In genomic region chr12:64081020-64081419, GRCh38 we compare ENCODE assay signal across 17 cellular contexts.
DNase-seq lines count a peak whose midpoint lies in the region; ATAC-seq and TF ChIP-seq lines count a peak whose summit lies in the region.
"Had no signal": no experiment of that assay in that cellular context is flagged by ENCODE, and none has a peak within 500 bp of the region (broad histone marks: within the 10 kb centered on the region; RNA-seq: fewer than 3 reads in every experiment).

No MANE protein-coding gene starts in this region.

- TF ChIP-seq CTCF in H9 (conservative IDR thresholded peaks at IDR 0.05) (no peak), body of pancreas (IDR thresholded peaks at IDR 0.05) (no peak), right atrium auricular region (IDR thresholded peaks at IDR 0.05) (no peak), smooth muscle cell (IDR thresholded peaks at IDR 0.05; ENCODE audit: borderline replicate concordance, insufficient read depth, poor library complexity, severe bottlenecking) (no peak)

- H3T11ph ChIP-seq in H9 (ENCODE audit: low read length): no peak overlapping the region

- no peak overlapping the region for H3K27ac ChIP-seq in H9 (ENCODE audit: insufficient read length, low read depth, low read length)
- H3K27ac ChIP-seq in body of pancreas: peak overlapping the region; percentile 77 to 84 (median 81)
- peak overlapping the region; percentile 26 to 65 for H3K27ac ChIP-seq in right atrium auricular region
- H3K27ac ChIP-seq in smooth muscle cell (ENCODE audit: low read depth): peak overlapping the region; percentile 64
- H3K27ac ChIP-seq: WERI-Rb-1 had no signal

- no peak overlapping the region for H3K23ac ChIP-seq in H9 (ENCODE audit: insufficient read length, low read depth, low read length)

- ATAC-seq in body of pancreas: peak; percentile 10
- ATAC-seq in GM21717 (IDR thresholded peaks at IDR 0.05; ENCODE audit: unreplicated experiment): no peak
- no peak for ATAC-seq in esophagus mucosa
- ATAC-seq in HG03095 (IDR thresholded peaks at IDR 0.05; ENCODE audit: unreplicated experiment): no peak
- ATAC-seq: activated T-helper 17 cell treated with anti-CD3 and anti-CD28 coated beads, Interleukin-2, amount 50 U/mL, for 72 hours; T-cell had no signal

- DNase-seq in H9 (no peak), body of pancreas (no peak), right atrium auricular region (ENCODE audit: low spot score) (no peak), smooth muscle cell (lab: John Stamatoyannopoulos, UW; ENCODE audit: unreplicated experiment) (no peak)
- DNase-seq in activated T-helper 2 cell treated with anti-CD3 and anti-CD28 coated beads, Interferon-gamma antibody, Interleukin-2, Interleukin-4, amounts not matched to agents 10 μg/mL and 5 μg/mL and 100 μg/mL, durations not matched to agents 14 hours and 24 hours and 36 hours (ENCODE audit: low spot score): no peak
- DNase-seq: activated CD8-positive, alpha-beta memory T cell treated with anti-CD3 and anti-CD28 coated beads for 24 hours; adrenal gland; CD8-positive, alpha-beta memory T cell; NCI-H1694; NCI-H446; T-cell; WERI-Rb-1 had no signal

- peaks cover 3 to 12% (median 4%) of the 10 kb centered on the region in 3 experiments; a peak in 6 of 7 replicates for H3K36me3 Mint-ChIP-seq in H9 (ENCODE audit: insufficient read depth in 1 of 3, low read depth in 3 of 3)
- H3K36me3 Mint-ChIP-seq in activated T-helper 2 cell treated with anti-CD3 and anti-CD28 coated beads, Interferon-gamma antibody, Interleukin-2, Interleukin-4, amounts not matched to agents 10 μg/mL and 5 μg/mL and 100 μg/mL, durations not matched to agents 14 hours and 24 hours and 36 hours (ENCODE audit: low read depth): no peaks in the 10 kb centered on the region
- H3K36me3 Mint-ChIP-seq: CD8-positive, alpha-beta memory T cell; T-cell had no signal

- no peak overlapping the region for H2BK12ac ChIP-seq in H9 (ENCODE audit: insufficient read length, low read depth, low read length)

- H3K9ac ChIP-seq in H9 (ENCODE audit: extremely low read depth, insufficient read length, low read length) (no peak overlapping the region), smooth muscle cell (ENCODE audit: low read depth) (no peak overlapping the region)

- H3K23me2 ChIP-seq in H9 (ENCODE audit: insufficient read length, low read depth, low read length, poor library complexity, severe bottlenecking): no peaks in the 10 kb centered on the region

- peak overlapping the region in 2 of 3 experiments; percentile 12 to 34; a peak in 1 of 7 replicates for H3K27ac Mint-ChIP-seq in H9
- H3K27ac Mint-ChIP-seq in activated T-helper 2 cell treated with anti-CD3 and anti-CD28 coated beads, Interferon-gamma antibody, Interleukin-2, Interleukin-4, amounts not matched to agents 10 μg/mL and 5 μg/mL and 100 μg/mL, durations not matched to agents 14 hours and 24 hours and 36 hours: no peak overlapping the region
- H3K27ac Mint-ChIP-seq: activated T-helper 17 cell treated with anti-CD3 and anti-CD28 coated beads, Interleukin-2, amount 50 U/mL, for 72 hours; CD8-positive, alpha-beta memory T cell; T-cell had no signal

- H3K27me3 ChIP-seq in H9 (ENCODE audit: insufficient read depth, low read length) (no peaks in the 10 kb centered on the region), body of pancreas (no peaks in the 10 kb centered on the region), right atrium auricular region (no peaks in the 10 kb centered on the region), smooth muscle cell (ENCODE audit: low read depth) (no peaks in the 10 kb centered on the region)
- H3K27me3 ChIP-seq: adrenal gland, tibial nerve had no signal

- no peak overlapping the region for H3K14ac ChIP-seq in H9 (ENCODE audit: insufficient read depth, low read length)

- H3K4ac ChIP-seq in H9 (ENCODE audit: low read depth, low read length): no peak overlapping the region

- no peak overlapping the region for H3K4me3 Mint-ChIP-seq in H9
- H3K4me3 Mint-ChIP-seq in activated T-helper 2 cell treated with anti-CD3 and anti-CD28 coated beads, Interferon-gamma antibody, Interleukin-2, Interleukin-4, amounts not matched to agents 10 μg/mL and 5 μg/mL and 100 μg/mL, durations not matched to agents 14 hours and 24 hours and 36 hours (ENCODE audit: low read depth): no peak overlapping the region
- H3K4me3 Mint-ChIP-seq: activated T-helper 17 cell treated with anti-CD3 and anti-CD28 coated beads, Interleukin-2, amount 50 U/mL, for 72 hours; CD8-positive, alpha-beta memory T cell; T-cell had no signal

- no peak overlapping the region for H2BK20ac ChIP-seq in H9 (ENCODE audit: low read depth, low read length, poor library complexity, severe bottlenecking)

- no peaks in the 10 kb centered on the region for H3F3A ChIP-seq in smooth muscle cell (ENCODE audit: low read depth)

- H3K18ac ChIP-seq in H9 (ENCODE audit: insufficient read length, low read depth, low read length): no peak overlapping the region

- no peak for TF ChIP-seq POLR2A in body of pancreas (IDR thresholded peaks at IDR 0.05)

- no peak overlapping the region for H2BK15ac ChIP-seq in H9 (ENCODE audit: low read depth, low read length)

- H3K4me3 ChIP-seq in body of pancreas: no peak overlapping the region
- no peak overlapping the region for H3K4me3 ChIP-seq in right atrium auricular region
- H3K4me3 ChIP-seq in smooth muscle cell: no peak overlapping the region
- H3K4me3 ChIP-seq: adrenal gland, tibial nerve had no signal

- H3K56ac ChIP-seq in H9 (ENCODE audit: insufficient read length, low read depth, low read length): no peak overlapping the region

- H4K8ac ChIP-seq in H9 (replicated peaks; ENCODE audit: insufficient read length, low read depth, low read length): no peak overlapping the region

- H3K4me1 ChIP-seq in H9 (ENCODE audit: insufficient read depth, low read length) (peaks cover 3% of the 10 kb centered on the region; the same call in 1 of the 2 replicates), body of pancreas (peaks cover 48% of the 10 kb centered on the region), right atrium auricular region (peaks cover 0 to 30% of the 10 kb centered on the region in 2 donors), smooth muscle cell (ENCODE audit: low read depth) (no peaks in the 10 kb centered on the region)

- no peaks in the 10 kb centered on the region for H3K27me3 Mint-ChIP-seq in H9 (ENCODE audit: low read depth)
- H3K27me3 Mint-ChIP-seq in activated T-helper 2 cell treated with anti-CD3 and anti-CD28 coated beads, Interferon-gamma antibody, Interleukin-2, Interleukin-4, amounts not matched to agents 10 μg/mL and 5 μg/mL and 100 μg/mL, durations not matched to agents 14 hours and 24 hours and 36 hours (ENCODE audit: low read depth): peaks cover 6% of the 10 kb centered on the region

- H3K9me3 ChIP-seq in H9 (ENCODE audit: control insufficient read depth, low read depth, low read length) (no peaks in the 10 kb centered on the region), body of pancreas (no peaks in the 10 kb centered on the region), right atrium auricular region (no peaks in the 10 kb centered on the region), smooth muscle cell (replicated peaks; ENCODE audit: low read depth) (no peaks in the 10 kb centered on the region)
- H3K9me3 ChIP-seq: adrenal gland, tibial nerve had no signal

- H3K36me3 ChIP-seq in body of pancreas (replicated peaks in 1 of 2; ENCODE audit: insufficient read depth in 1 of 2, low read depth in 2 of 2): no peaks in the 10 kb centered on the region
- no peaks in the 10 kb centered on the region for H3K36me3 ChIP-seq in right atrium auricular region
- H3K36me3 ChIP-seq in smooth muscle cell (ENCODE audit: low read depth): no peaks in the 10 kb centered on the region
- H3K36me3 ChIP-seq: WERI-Rb-1 had no signal

- H4K20me1 ChIP-seq in H9 (ENCODE audit: control insufficient read depth, insufficient read depth, insufficient read length) (no peaks in the 10 kb centered on the region), smooth muscle cell (ENCODE audit: low read depth) (no peaks in the 10 kb centered on the region)

- H3K4me1 Mint-ChIP-seq in H9: peaks cover 21 to 23% of the 10 kb centered on the region in 2 experiments
- H3K4me1 Mint-ChIP-seq in activated T-helper 2 cell treated with anti-CD3 and anti-CD28 coated beads, Interferon-gamma antibody, Interleukin-2, Interleukin-4, amounts not matched to agents 10 μg/mL and 5 μg/mL and 100 μg/mL, durations not matched to agents 14 hours and 24 hours and 36 hours (ENCODE audit: low read depth): no peaks in the 10 kb centered on the region
- H3K4me1 Mint-ChIP-seq: activated T-helper 17 cell treated with anti-CD3 and anti-CD28 coated beads, Interleukin-2, amount 50 U/mL, for 72 hours; CD8-positive, alpha-beta memory T cell; T-cell had no signal

- WGBS in H9 (ENCODE audit: extremely low coverage, insufficient read length, low lambda C conversion rate): no CpG with 5 or more reads among the region's 1 CpG
- WGBS in body of pancreas, 2 donors: 39 to 50% methylated on average over 1 of the region's 1 CpG
- 100% methylated on average over 1 of the region's 1 CpG for WGBS in smooth muscle cell (ENCODE audit: low lambda C conversion rate)

- no peak overlapping the region for H2BK120ac ChIP-seq in H9 (ENCODE audit: low read depth, low read length, poor library complexity, severe bottlenecking)

- no peak overlapping the region for H3K4me2 ChIP-seq in H9 (ENCODE audit: insufficient read depth, insufficient read length, low read length)
- peak overlapping the region; percentile 55 for H3K4me2 ChIP-seq in smooth muscle cell

- H3K79me2 ChIP-seq in H9 (ENCODE audit: insufficient read depth, low read length): no peaks in the 10 kb centered on the region
- no peaks in the 10 kb centered on the region for H3K79me2 ChIP-seq in smooth muscle cell (ENCODE audit: low read depth)

- intact Hi-C loops in body of pancreas (cut with DNase I): no loop called here
- intact Hi-C loops in activated T-helper 2 cell treated with anti-CD3 and anti-CD28 coated beads, Interferon-gamma antibody, Interleukin-2, Interleukin-4, amounts not matched to agents 10 μg/mL and 5 μg/mL and 100 μg/mL, durations not matched to agents 14 hours and 24 hours and 36 hours (cut with micrococcal nuclease): no loop called here

- H2BK5ac ChIP-seq in H9 (ENCODE audit: insufficient read length, low read length): no peak overlapping the region

- H4K5ac ChIP-seq in H9 (ENCODE audit: insufficient read length, low read depth, low read length): no peak overlapping the region

- H2AFZ ChIP-seq in H9 (ENCODE audit: low read length): no peak overlapping the region
- no peak overlapping the region for H2AFZ ChIP-seq in smooth muscle cell (ENCODE audit: low read depth)

- no peak overlapping the region for H2AK5ac ChIP-seq in H9 (ENCODE audit: insufficient read length, low read length)

- no peaks in the 10 kb centered on the region for H3K79me1 ChIP-seq in H9 (ENCODE audit: insufficient read depth, low read depth, low read length, poor library complexity, severe bottlenecking)

- peaks cover 0 to under 1% of the 10 kb centered on the region in 2 experiments; a peak in 1 of 5 replicates for H3K9me3 Mint-ChIP-seq in H9
- H3K9me3 Mint-ChIP-seq in activated T-helper 2 cell treated with anti-CD3 and anti-CD28 coated beads, Interferon-gamma antibody, Interleukin-2, Interleukin-4, amounts not matched to agents 10 μg/mL and 5 μg/mL and 100 μg/mL, durations not matched to agents 14 hours and 24 hours and 36 hours: no peaks in the 10 kb centered on the region
- H3K9me3 Mint-ChIP-seq: activated T-helper 17 cell treated with anti-CD3 and anti-CD28 coated beads, Interleukin-2, amount 50 U/mL, for 72 hours; T-cell had no signal

- H4K91ac ChIP-seq in H9 (ENCODE audit: insufficient read length, low read depth, low read length): no peak overlapping the region
